Comparison of ENCODE assay signal across 1 cellular context in genomic region chr14:68476212-68476964, GRCh38.
TF ChIP-seq lines count a peak whose summit lies in the region.

No MANE protein-coding gene starts in this region.

TF ChIP-seq in SK-N-SH, 30 proteins besides CTCF, POLR2A, EP300 and RAD21 (continued from another document):
- TF ChIP-seq MAX (IDR thresholded peaks at IDR 0.05; ENCODE audit: low read depth), result peak; percentile 66; the same call in 1 of the 2 replicates
- TF ChIP-seq MXI1 (IDR thresholded peaks at IDR 0.05; ENCODE audit: low read depth, low read length), result no peak
- no peak for TF ChIP-seq RCOR1 (IDR thresholded peaks at IDR 0.05; ENCODE audit: low read length)
- TF ChIP-seq ZBTB33 (IDR thresholded peaks at IDR 0.05; ENCODE audit: borderline replicate concordance, low read depth), result peak; percentile 65; the same call in 1 of the 2 replicates
- TF ChIP-seq FOXJ3 (CRISPR knock-in tag; IDR thresholded peaks at IDR 0.05), result no peak
